15 cellular contexts compared by ENCODE assay signal in the genomic region with DNA sequence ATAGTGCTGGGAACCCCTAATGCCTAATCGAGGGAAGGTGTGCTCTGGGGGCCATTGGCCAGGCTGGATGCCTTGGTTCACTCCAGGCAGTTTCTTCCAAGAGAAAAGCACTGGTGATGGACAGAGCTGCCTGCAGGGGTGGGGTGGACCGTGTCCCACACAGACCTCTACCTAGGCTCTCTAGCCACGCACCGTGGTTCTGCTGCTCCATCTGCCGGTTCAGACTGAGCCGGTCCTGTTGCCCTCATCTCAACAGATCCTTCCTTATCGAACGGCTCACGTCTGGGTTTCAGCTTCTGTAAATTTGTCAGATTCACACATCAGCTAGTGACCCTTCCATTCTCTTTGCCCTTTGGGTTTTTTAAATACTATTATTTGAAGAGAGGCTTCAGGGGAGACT. TPM values are rescaled to one million over a fixed set of nuclear protein-coding genes. Genes with fewer than 3 reads are reported as not detected.
A peak's percentile ranks its signal among the peaks of the same experiment; 100 is the strongest.
DNase-seq lines count a peak whose midpoint lies in the region; ATAC-seq and TF ChIP-seq lines count a peak whose summit lies in the region.
"Had no signal": no experiment of that assay in that cellular context is flagged by ENCODE, and none has a peak within 500 bp of the region (broad histone marks: within the 10 kb centered on the region; RNA-seq: fewer than 3 reads in every experiment).

No MANE protein-coding gene starts in this region.

- TF ChIP-seq CTCF in endodermal cell (conservative IDR thresholded peaks at IDR 0.05): peak; percentile 62
- TF ChIP-seq CTCF in smooth muscle cell (IDR thresholded peaks at IDR 0.05; ENCODE audit: borderline replicate concordance, insufficient read depth, poor library complexity, severe bottlenecking): no peak

- H3K27me3 ChIP-seq in endodermal cell (ENCODE audit: control insufficient read depth, insufficient read depth, low read length, poor library complexity, severe bottlenecking) (no peaks in the 10 kb centered on the region), smooth muscle cell (ENCODE audit: low read depth) (no peaks in the 10 kb centered on the region)
- H3K27me3 ChIP-seq: BE2C had no signal

- no peak overlapping the region for H3K4me3 Mint-ChIP-seq in activated T-helper 17 cell treated with anti-CD3 and anti-CD28 coated beads, Interleukin-2, amount 50 U/mL, for 72 hours
- no peak overlapping the region for H3K4me3 Mint-ChIP-seq in endodermal cell
- H3K4me3 Mint-ChIP-seq: CD4-positive, alpha-beta memory T cell had no signal

- H3K4me1 Mint-ChIP-seq in activated T-helper 17 cell treated with anti-CD3 and anti-CD28 coated beads, Interleukin-2, amount 50 U/mL, for 72 hours: no peaks in the 10 kb centered on the region
- H3K4me1 Mint-ChIP-seq in endodermal cell: no peaks in the 10 kb centered on the region

- no peaks in the 10 kb centered on the region for H3K27me3 Mint-ChIP-seq in activated T-helper 17 cell treated with anti-CD3 and anti-CD28 coated beads, Interleukin-2, amount 50 U/mL, for 72 hours
- peaks cover 1% of the 10 kb centered on the region for H3K27me3 Mint-ChIP-seq in endodermal cell (ENCODE audit: insufficient read depth)
- H3K27me3 Mint-ChIP-seq: CD4-positive, alpha-beta memory T cell had no signal

- H3K4me1 ChIP-seq in endodermal cell (ENCODE audit: control insufficient read depth, insufficient read depth, low read length): no peaks in the 10 kb centered on the region
- H3K4me1 ChIP-seq in mesodermal cell (ENCODE audit: control insufficient read depth, insufficient read depth, low read length, poor library complexity, severe bottlenecking): peaks cover 23% of the 10 kb centered on the region
- peaks cover 6% of the 10 kb centered on the region for H3K4me1 ChIP-seq in smooth muscle cell (ENCODE audit: low read depth)
- H3K4me1 ChIP-seq: A549, BE2C had no signal

- no peak for ATAC-seq in activated T-helper 17 cell treated with anti-CD3 and anti-CD28 coated beads, Interleukin-2, amount 50 U/mL, for 72 hours (replicated peaks)
- ATAC-seq in GM19035 (IDR thresholded peaks at IDR 0.05; ENCODE audit: unreplicated experiment): no peak
- ATAC-seq: A549, HCT116 had no signal

- H3K36me3 Mint-ChIP-seq in activated T-helper 17 cell treated with anti-CD3 and anti-CD28 coated beads, Interleukin-2, amount 50 U/mL, for 72 hours (ENCODE audit: low read depth): peaks cover 83% of the 10 kb centered on the region
- H3K36me3 Mint-ChIP-seq in endodermal cell (ENCODE audit: low read depth): peaks cover 41% of the 10 kb centered on the region

- no peaks in the 10 kb centered on the region for H4K20me1 ChIP-seq in smooth muscle cell (ENCODE audit: low read depth)

- H3K36me3 ChIP-seq in endodermal cell (ENCODE audit: control insufficient read depth, insufficient read depth, low read length) (peaks cover 40% of the 10 kb centered on the region), mesodermal cell (ENCODE audit: control insufficient read depth, insufficient read depth, low read length) (peaks cover 48% of the 10 kb centered on the region), smooth muscle cell (ENCODE audit: low read depth) (no peaks in the 10 kb centered on the region)
- H3K36me3 ChIP-seq: BE2C had no signal

- H3K4me3 ChIP-seq in endodermal cell (ENCODE audit: low read length) (no peak overlapping the region), mesodermal cell (ENCODE audit: extremely low read depth, insufficient read depth, low read length, poor library complexity, severe bottlenecking) (no peak overlapping the region), smooth muscle cell (no peak overlapping the region)
- H3K4me3 ChIP-seq: A549 had no signal

- H2AFZ ChIP-seq in smooth muscle cell (ENCODE audit: low read depth): no peak overlapping the region

- no peaks in the 10 kb centered on the region for H3K79me2 ChIP-seq in smooth muscle cell (ENCODE audit: low read depth)

- H3K27ac ChIP-seq in endodermal cell (ENCODE audit: low read depth, low read length) (no peak overlapping the region), mesodermal cell (ENCODE audit: low read depth, low read length, severe bottlenecking) (peak overlapping the region; percentile 87), smooth muscle cell (ENCODE audit: low read depth) (peak overlapping the region; percentile 80)
- H3K27ac ChIP-seq: A549, C4-2B had no signal

- H3K9me3 Mint-ChIP-seq in activated T-helper 17 cell treated with anti-CD3 and anti-CD28 coated beads, Interleukin-2, amount 50 U/mL, for 72 hours: no peaks in the 10 kb centered on the region
- no peaks in the 10 kb centered on the region for H3K9me3 Mint-ChIP-seq in endodermal cell
- H3K9me3 Mint-ChIP-seq: CD4-positive, alpha-beta memory T cell had no signal

- H3K27ac Mint-ChIP-seq in activated T-helper 17 cell treated with anti-CD3 and anti-CD28 coated beads, Interleukin-2, amount 50 U/mL, for 72 hours: peak overlapping the region; percentile 36
- no peak overlapping the region for H3K27ac Mint-ChIP-seq in endodermal cell
- H3K27ac Mint-ChIP-seq: CD4-positive, alpha-beta memory T cell had no signal

- DNase-seq in endodermal cell: peak; percentile 67
- DNase-seq in smooth muscle cell (lab: John Stamatoyannopoulos, UW; ENCODE audit: unreplicated experiment): no peak
- DNase-seq in stimulated activated CD4-positive, alpha-beta T cell treated with anti-CD3 and anti-CD28 coated beads, Interleukin-15, amount 100 ng/mL, for 24 hours: no peak
- no peak for DNase-seq in DMS53 treated with DMSO at 0.1 percent for 48 hours (lab: John Stamatoyannopoulos, UW; ENCODE audit: unreplicated experiment)
- DNase-seq: BE2C; CD4-positive, alpha-beta memory T cell; DND-41; GDM1 had no signal

- no peaks in the 10 kb centered on the region for H3K9me3 ChIP-seq in endodermal cell (ENCODE audit: control insufficient read depth, low read length)
- H3K9me3 ChIP-seq in mesodermal cell (ENCODE audit: control insufficient read depth, low read length): no peaks in the 10 kb centered on the region
- no peaks in the 10 kb centered on the region for H3K9me3 ChIP-seq in smooth muscle cell (replicated peaks; ENCODE audit: low read depth)
- H3K9me3 ChIP-seq: A549, BE2C had no signal

- WGBS in endodermal cell (ENCODE audit: insufficient coverage in 1 of 2, insufficient read length in 1 of 2), 2 experiments: 95 to 96% methylated on average over 8 to 9 of the region's 9 CpGs
- 90 to 98% methylated on average over 7 to 8 of the region's 9 CpGs for WGBS in mesodermal cell (ENCODE audit: insufficient coverage in 2 of 2), 2 experiments
- WGBS in smooth muscle cell (ENCODE audit: low lambda C conversion rate): 58% methylated on average over 9 of the region's 9 CpGs

- peaks cover 24% of the 10 kb centered on the region for H3F3A ChIP-seq in smooth muscle cell (ENCODE audit: low read depth)

- H3K9ac ChIP-seq in endodermal cell (ENCODE audit: extremely low read depth, low read length, poor library complexity, severe bottlenecking) (no peak overlapping the region), smooth muscle cell (ENCODE audit: low read depth) (no peak overlapping the region)

- H3K4me2 ChIP-seq in smooth muscle cell: peak overlapping the region; percentile 69
- H3K4me2 ChIP-seq: A549 had no signal

RNA-seq across cellular contexts. Expression of gene RALB, which starts 46.4 kb away (rescaled TPM):
- total RNA-seq in activated T-helper 17 cell treated with anti-CD3 and anti-CD28 coated beads, Interleukin-2, amount 50 U/mL, for 72 hours: 10 to 100 TPM; 77.4 to 91.9 TPM
- total RNA-seq in endodermal cell (10 to 100 TPM; 37.1 to 45.8 TPM), smooth muscle cell (72.1 and 73.4 TPM in 2 replicates)
- 34.9 TPM for polyA plus RNA-seq in endodermal cell (2013, experiment 1 of 2)
- polyA plus RNA-seq in endodermal cell (2013, experiment 2 of 2): 34.2 TPM
- 81.9 TPM for polyA plus RNA-seq in mesodermal cell (2013, experiment 1 of 2)
- polyA plus RNA-seq in mesodermal cell (2013, experiment 2 of 2): 78.4 TPM
- polyA plus RNA-seq in smooth muscle cell: 69.9 and 71.3 TPM in 2 replicates

RNA-seq across cellular contexts. Expression of gene INHBB, which starts 46.9 kb away (rescaled TPM):
- not detected for total RNA-seq in activated T-helper 17 cell treated with anti-CD3 and anti-CD28 coated beads, Interleukin-2, amount 50 U/mL, for 72 hours
- total RNA-seq in endodermal cell: not detected
- polyA plus RNA-seq in endodermal cell (2013, experiment 1 of 2): 0.14 TPM
- 0.17 TPM for polyA plus RNA-seq in endodermal cell (2013, experiment 2 of 2)
- 0.18 TPM for polyA plus RNA-seq in mesodermal cell (2013, experiment 1 of 2)
- polyA plus RNA-seq in mesodermal cell (2013, experiment 2 of 2): 0.15 TPM
- total RNA-seq in smooth muscle cell: 0.09 TPM in 1 of 2 replicates, not detected in the other
- 0.06 and 0.53 TPM in 2 replicates for polyA plus RNA-seq in smooth muscle cell
- total RNA-seq: CD4-positive, alpha-beta memory T cell; HT-29 had no signal
- polyA plus RNA-seq: CD4-positive, alpha-beta memory T cell had no signal
